Comparison of ENCODE assay signal across 1 cellular context in genomic region chr17:76382305-76382802, GRCh38.
TF ChIP-seq lines count a peak whose summit lies in the region.

No MANE protein-coding gene starts in this region.

TF ChIP-seq in HepG2, 621 proteins besides CTCF, POLR2A, EP300 and RAD21 (continues in another document):
- TF ChIP-seq SMC3 (IDR thresholded peaks at IDR 0.05; ENCODE audit: low read length): no peak
- TF ChIP-seq NAIF1 (CRISPR knock-in tag; IDR thresholded peaks at IDR 0.05; ENCODE audit: borderline replicate concordance): peak; percentile 77; the same call in 1 of the 2 replicates
- no peak for TF ChIP-seq RBFOX2 (IDR thresholded peaks at IDR 0.05; ENCODE audit: low read depth, low read length)
- TF ChIP-seq ZNF543 (CRISPR knock-in tag; IDR thresholded peaks at IDR 0.05): peak; percentile 83; the same call in 1 of the 2 replicates
- peak; percentile 75 for TF ChIP-seq ZNF605 (CRISPR knock-in tag; IDR thresholded peaks at IDR 0.05)
- no peak for TF ChIP-seq NR3C1 (CRISPR knock-in tag; IDR thresholded peaks at IDR 0.05)
- peak; percentile 63 for TF ChIP-seq TAF1 (CRISPR knock-in tag; IDR thresholded peaks at IDR 0.05)
- TF ChIP-seq ZNF468 (CRISPR knock-in tag; IDR thresholded peaks at IDR 0.05): no peak
- TF ChIP-seq KLF12 (CRISPR knock-in tag; IDR thresholded peaks at IDR 0.05; ENCODE audit: borderline replicate concordance): 0 out of 2 replicates have a peak, but pooled peaks have one; percentile 48
- peak; percentile 14; the same call in 1 of the 2 replicates for TF ChIP-seq ZNF776 (CRISPR knock-in tag; IDR thresholded peaks at IDR 0.05)
- peak; percentile 73; the same call in 1 of the 2 replicates for TF ChIP-seq IKZF5 (CRISPR knock-in tag; IDR thresholded peaks at IDR 0.05)
- peak; percentile 67; the same call in 1 of the 2 replicates for TF ChIP-seq ZNF230 (CRISPR knock-in tag; IDR thresholded peaks at IDR 0.05)
- TF ChIP-seq, protein P1, sequence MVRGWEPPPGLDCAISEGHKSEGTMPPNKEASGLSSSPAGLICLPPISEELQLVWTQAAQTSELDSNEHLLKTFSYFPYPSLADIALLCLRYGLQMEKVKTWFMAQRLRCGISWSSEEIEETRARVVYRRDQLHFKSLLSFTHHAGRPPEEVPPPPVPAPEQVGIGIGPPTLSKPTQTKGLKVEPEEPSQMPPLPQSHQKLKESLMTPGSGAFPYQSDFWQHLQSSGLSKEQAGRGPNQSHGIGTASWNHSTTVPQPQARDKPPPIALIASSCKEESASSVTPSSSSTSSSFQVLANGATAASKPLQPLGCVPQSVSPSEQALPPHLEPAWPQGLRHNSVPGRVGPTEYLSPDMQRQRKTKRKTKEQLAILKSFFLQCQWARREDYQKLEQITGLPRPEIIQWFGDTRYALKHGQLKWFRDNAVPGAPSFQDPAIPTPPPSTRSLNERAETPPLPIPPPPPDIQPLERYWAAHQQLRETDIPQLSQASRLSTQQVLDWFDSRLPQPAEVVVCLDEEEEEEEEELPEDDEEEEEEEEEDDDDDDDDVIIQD (CRISPR knock-in tag; IDR thresholded peaks at IDR 0.05; ENCODE audit: low read depth): 0 out of 2 replicates have a peak, but pooled peaks have one; percentile 32
- peak; percentile 80 for TF ChIP-seq ZEB1 (IDR thresholded peaks at IDR 0.05; ENCODE audit: insufficient replicate concordance, low read depth)
- peak; percentile 59; the same call in 1 of the 2 replicates for TF ChIP-seq SOX13 (IDR thresholded peaks at IDR 0.05)
- peak in 1 of 2 experiments; percentile 92; a peak in 2 of 4 replicates for TF ChIP-seq SOX13 (CRISPR knock-in tag; conservative IDR thresholded peaks at IDR 0.05 in 1 of 2, IDR thresholded peaks at IDR 0.05 in 1 of 2)
- TF ChIP-seq TCF7 (IDR thresholded peaks at IDR 0.05; ENCODE audit: low read depth): peak; percentile 42
- peak; percentile 33; the same call in 1 of the 2 replicates for TF ChIP-seq ATF3 (CRISPR knock-in tag; IDR thresholded peaks at IDR 0.05)
- TF ChIP-seq BCL6 (CRISPR knock-in tag; IDR thresholded peaks at IDR 0.05): peak; percentile 85
- TF ChIP-seq NR1H2 (CRISPR knock-in tag; IDR thresholded peaks at IDR 0.05; ENCODE audit: borderline replicate concordance, low read depth): no peak
- TF ChIP-seq TFAP4 (IDR thresholded peaks at IDR 0.05; ENCODE audit: borderline replicate concordance, low read depth): peak; percentile 76; the same call in 1 of the 2 replicates
- TF ChIP-seq, protein P2, sequence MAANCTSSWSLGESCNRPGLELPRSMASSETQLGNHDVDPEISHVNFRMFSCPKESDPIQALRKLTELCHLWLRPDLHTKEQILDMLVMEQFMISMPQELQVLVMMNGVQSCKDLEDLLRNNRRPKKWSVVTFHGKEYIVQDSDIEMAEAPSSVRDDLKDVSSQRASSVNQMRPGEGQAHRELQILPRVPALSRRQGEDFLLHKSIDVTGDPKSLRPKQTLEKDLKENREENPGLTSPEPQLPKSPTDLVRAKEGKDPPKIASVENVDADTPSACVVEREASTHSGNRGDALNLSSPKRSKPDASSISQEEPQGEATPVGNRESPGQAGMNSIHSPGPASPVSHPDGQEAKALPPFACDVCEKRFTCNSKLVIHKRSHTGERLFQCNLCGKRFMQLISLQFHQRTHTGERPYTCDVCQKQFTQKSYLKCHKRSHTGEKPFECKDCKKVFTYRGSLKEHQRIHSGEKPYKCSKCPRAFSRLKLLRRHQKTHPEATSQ (CRISPR knock-in tag; IDR thresholded peaks at IDR 0.05; ENCODE audit: borderline replicate concordance): 0 out of 2 replicates have a peak, but pooled peaks have one; percentile 11
- TF ChIP-seq ZNF160 (CRISPR knock-in tag; IDR thresholded peaks at IDR 0.05): 0 out of 2 replicates have a peak, but pooled peaks have one; percentile 16
- no peak for TF ChIP-seq GABPA (IDR thresholded peaks at IDR 0.05; ENCODE audit: low read depth, low read length)
- TF ChIP-seq GABPA (CRISPR knock-in tag; IDR thresholded peaks at IDR 0.05; ENCODE audit: low read depth): 0 out of 2 replicates have a peak, but pooled peaks have one; percentile 22
- peak; percentile 89 for TF ChIP-seq ZSCAN29 (CRISPR knock-in tag; conservative IDR thresholded peaks at IDR 0.05)
- peak; percentile 77 for TF ChIP-seq RARA (CRISPR knock-in tag; IDR thresholded peaks at IDR 0.05)
- TF ChIP-seq RXRB (CRISPR knock-in tag; IDR thresholded peaks at IDR 0.05; ENCODE audit: borderline replicate concordance): peak; percentile 81
- TF ChIP-seq ZNF280B (CRISPR knock-in tag; IDR thresholded peaks at IDR 0.05; ENCODE audit: borderline replicate concordance): peak; percentile 89; the same call in 1 of the 2 replicates
- TF ChIP-seq ZNF281 (CRISPR knock-in tag; IDR thresholded peaks at IDR 0.05; ENCODE audit: borderline replicate concordance): peak; percentile 92
- TF ChIP-seq MIXL1 (CRISPR knock-in tag; IDR thresholded peaks at IDR 0.05): 0 out of 2 replicates have a peak, but pooled peaks have one; percentile 59
- no peak for TF ChIP-seq TEF (CRISPR knock-in tag; IDR thresholded peaks at IDR 0.05)
- TF ChIP-seq SYNCRIP (IDR thresholded peaks at IDR 0.05; ENCODE audit: insufficient read depth, low read depth, low read length): no peak
- peak; percentile 90; the same call in 1 of the 2 replicates for TF ChIP-seq ZSCAN31 (CRISPR knock-in tag; IDR thresholded peaks at IDR 0.05; ENCODE audit: low read depth)
- TF ChIP-seq ATF7 (IDR thresholded peaks at IDR 0.05): no peak
- peak; percentile 19; the same call in 1 of the 2 replicates for TF ChIP-seq ATF7 (CRISPR knock-in tag; IDR thresholded peaks at IDR 0.05)
- TF ChIP-seq, protein P3, sequence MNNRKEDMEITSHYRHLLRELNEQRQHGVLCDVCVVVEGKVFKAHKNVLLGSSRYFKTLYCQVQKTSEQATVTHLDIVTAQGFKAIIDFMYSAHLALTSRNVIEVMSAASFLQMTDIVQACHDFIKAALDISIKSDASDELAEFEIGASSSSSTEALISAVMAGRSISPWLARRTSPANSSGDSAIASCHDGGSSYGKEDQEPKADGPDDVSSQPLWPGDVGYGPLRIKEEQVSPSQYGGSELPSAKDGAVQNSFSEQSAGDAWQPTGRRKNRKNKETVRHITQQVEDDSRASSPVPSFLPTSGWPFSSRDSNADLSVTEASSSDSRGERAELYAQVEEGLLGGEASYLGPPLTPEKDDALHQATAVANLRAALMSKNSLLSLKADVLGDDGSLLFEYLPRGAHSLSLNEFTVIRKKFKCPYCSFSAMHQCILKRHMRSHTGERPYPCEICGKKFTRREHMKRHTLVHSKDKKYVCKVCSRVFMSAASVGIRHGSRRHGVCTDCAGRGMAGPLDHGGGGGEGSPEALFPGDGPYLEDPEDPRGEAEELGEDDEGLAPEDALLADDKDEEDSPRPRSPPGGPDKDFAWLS (CRISPR knock-in tag; IDR thresholded peaks at IDR 0.05; ENCODE audit: borderline replicate concordance): peak; percentile 91
- peak; percentile 91 for TF ChIP-seq HNF4G (IDR thresholded peaks at IDR 0.05; ENCODE audit: borderline replicate concordance, low read depth, low read length)
- TF ChIP-seq HNF4G (CRISPR knock-in tag; IDR thresholded peaks at IDR 0.05; ENCODE audit: borderline replicate concordance, low read depth): peak; percentile 84
- TF ChIP-seq KLF16 (CRISPR knock-in tag; IDR thresholded peaks at IDR 0.05): no peak; a peak in 1 of 4 replicates
- no peak; the same call in 1 of the 2 replicates for TF ChIP-seq KDM5B (CRISPR knock-in tag; IDR thresholded peaks at IDR 0.05; ENCODE audit: borderline replicate concordance)
- peak; percentile 71; the same call in 1 of the 2 replicates for TF ChIP-seq ZFP36L1 (CRISPR knock-in tag; IDR thresholded peaks at IDR 0.05)
- TF ChIP-seq, protein P4, sequence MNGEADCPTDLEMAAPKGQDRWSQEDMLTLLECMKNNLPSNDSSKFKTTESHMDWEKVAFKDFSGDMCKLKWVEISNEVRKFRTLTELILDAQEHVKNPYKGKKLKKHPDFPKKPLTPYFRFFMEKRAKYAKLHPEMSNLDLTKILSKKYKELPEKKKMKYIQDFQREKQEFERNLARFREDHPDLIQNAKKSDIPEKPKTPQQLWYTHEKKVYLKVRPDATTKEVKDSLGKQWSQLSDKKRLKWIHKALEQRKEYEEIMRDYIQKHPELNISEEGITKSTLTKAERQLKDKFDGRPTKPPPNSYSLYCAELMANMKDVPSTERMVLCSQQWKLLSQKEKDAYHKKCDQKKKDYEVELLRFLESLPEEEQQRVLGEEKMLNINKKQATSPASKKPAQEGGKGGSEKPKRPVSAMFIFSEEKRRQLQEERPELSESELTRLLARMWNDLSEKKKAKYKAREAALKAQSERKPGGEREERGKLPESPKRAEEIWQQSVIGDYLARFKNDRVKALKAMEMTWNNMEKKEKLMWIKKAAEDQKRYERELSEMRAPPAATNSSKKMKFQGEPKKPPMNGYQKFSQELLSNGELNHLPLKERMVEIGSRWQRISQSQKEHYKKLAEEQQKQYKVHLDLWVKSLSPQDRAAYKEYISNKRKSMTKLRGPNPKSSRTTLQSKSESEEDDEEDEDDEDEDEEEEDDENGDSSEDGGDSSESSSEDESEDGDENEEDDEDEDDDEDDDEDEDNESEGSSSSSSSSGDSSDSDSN (CRISPR knock-in tag; IDR thresholded peaks at IDR 0.05): no peak; the same call in 1 of the 2 replicates
- TF ChIP-seq IRF2 (CRISPR knock-in tag; IDR thresholded peaks at IDR 0.05): peak; percentile 78
- peak; percentile 90 for TF ChIP-seq HNF4A (CRISPR knock-in tag; IDR thresholded peaks at IDR 0.05)
